18 cellular contexts compared by ENCODE assay signal in the genomic region with DNA sequence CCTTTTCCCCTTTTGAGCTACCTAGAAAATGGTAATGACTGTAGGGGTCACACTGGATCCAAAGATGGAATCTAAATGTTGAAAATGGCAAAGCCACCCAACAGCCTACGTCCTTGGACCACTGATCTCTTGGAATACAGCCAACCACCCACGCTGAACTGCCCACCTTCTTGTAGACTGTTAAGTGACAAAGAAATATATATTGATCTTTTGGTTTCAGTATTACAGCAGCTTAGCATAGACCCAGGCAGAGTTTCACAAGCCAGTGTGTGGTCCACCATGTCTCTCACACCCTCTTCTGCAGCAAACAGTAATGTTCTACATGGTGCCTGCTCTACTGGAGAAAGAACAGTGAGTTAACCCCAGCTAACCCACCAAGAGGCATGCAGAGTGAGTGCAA. TPM values are rescaled to one million over a fixed set of nuclear protein-coding genes. Genes with fewer than 3 reads are reported as not detected.
DNase-seq lines count a peak whose midpoint lies in the region; ATAC-seq, FAIRE-seq and TF ChIP-seq lines count a peak whose summit lies in the region.
"Had no signal": no experiment of that assay in that cellular context is flagged by ENCODE, and none has a peak within 500 bp of the region (broad histone marks: within the 10 kb centered on the region; RNA-seq: fewer than 3 reads in every experiment).

No MANE protein-coding gene starts in this region.

- TF ChIP-seq CTCF in kidney (IDR thresholded peaks at IDR 0.05; ENCODE audit: borderline replicate concordance, extremely low read depth, insufficient read depth), result no peak

- H3K4me1 Mint-ChIP-seq in stimulated activated effector memory CD8-positive, alpha-beta T cell treated with anti-CD3 and anti-CD28 coated beads, Interleukin-12 subunit alpha, Interleukin-12 subunit beta, amount 100 ng/mL, for 72 hours, result no peaks in the 10 kb centered on the region
- H3K4me1 Mint-ChIP-seq: activated CD4-positive, alpha-beta memory T cell treated with anti-CD3 and anti-CD28 coated beads, Interleukin-2, amount 10 ng/mL, durations not matched to agents 7 days and 5 days; activated T-helper 17 cell treated with anti-CD3 and anti-CD28 coated beads, Interleukin-2, amount 50 U/mL, for 72 hours; naive thymus-derived CD8-positive, alpha-beta T cell had no signal

- no peaks in the 10 kb centered on the region for H3K36me3 Mint-ChIP-seq in stimulated activated effector memory CD8-positive, alpha-beta T cell treated with anti-CD3 and anti-CD28 coated beads, Interleukin-12 subunit alpha, Interleukin-12 subunit beta, amount 100 ng/mL, for 72 hours

- no peak for FAIRE-seq in kidney (lab: Jason Lieb, UNC)
- FAIRE-seq: endometrium, RCC 7860 had no signal

- H3K4me3 ChIP-seq in kidney (ENCODE audit: low read length in 2 of 2), result no peak overlapping the region
- H3K4me3 ChIP-seq: lower lobe of right lung had no signal

- H3K9me3 Mint-ChIP-seq in stimulated activated effector memory CD8-positive, alpha-beta T cell treated with anti-CD3 and anti-CD28 coated beads, Interleukin-12 subunit alpha, Interleukin-12 subunit beta, amount 100 ng/mL, for 72 hours, result no peaks in the 10 kb centered on the region
- H3K9me3 Mint-ChIP-seq: activated CD4-positive, alpha-beta memory T cell treated with anti-CD3 and anti-CD28 coated beads, Interleukin-2, amount 10 ng/mL, durations not matched to agents 7 days and 5 days; activated T-helper 17 cell treated with anti-CD3 and anti-CD28 coated beads, Interleukin-2, amount 50 U/mL, for 72 hours had no signal

- ATAC-seq in GM19025 (IDR thresholded peaks at IDR 0.05; ENCODE audit: low read depth, unreplicated experiment), result peak; percentile 89
- peak; percentile 75 for ATAC-seq in GM21717 (IDR thresholded peaks at IDR 0.05; ENCODE audit: unreplicated experiment)
- peak; percentile 69 for ATAC-seq in HG03135 (IDR thresholded peaks at IDR 0.05; ENCODE audit: unreplicated experiment)
- ATAC-seq in stimulated activated effector memory CD8-positive, alpha-beta T cell treated with anti-CD3 and anti-CD28 coated beads, Interleukin-12 subunit alpha, Interleukin-12 subunit beta, amount 100 ng/mL, for 72 hours, result peak; percentile 16
- no peak for ATAC-seq in GM18517 (IDR thresholded peaks at IDR 0.05; ENCODE audit: unreplicated experiment)
- ATAC-seq: activated T-helper 17 cell treated with anti-CD3 and anti-CD28 coated beads, Interleukin-2, amount 50 U/mL, for 72 hours; foreskin keratinocyte; lower lobe of right lung; naive thymus-derived CD8-positive, alpha-beta T cell had no signal

- no peaks in the 10 kb centered on the region for H3K36me3 ChIP-seq in kidney (ENCODE audit: control insufficient read depth in 1 of 2, insufficient read depth in 2 of 2, low read length in 2 of 2)
- H3K36me3 ChIP-seq: lower lobe of right lung had no signal

- DNase-seq in stimulated activated effector memory CD8-positive, alpha-beta T cell treated with anti-CD3 and anti-CD28 coated beads, Interleukin-12 subunit alpha, Interleukin-12 subunit beta, amount 100 ng/mL, for 72 hours (ENCODE audit: low spot score in 2 of 2), result no peak
- DNase-seq in mesenteric fat pad (ENCODE audit: low spot score), result no peak
- DNase-seq in kidney, result no peak
- DNase-seq: activated CD4-positive, alpha-beta memory T cell treated with anti-CD3 and anti-CD28 coated beads, Interleukin-2, amount 10 ng/mL, durations not matched to agents 7 days and 5 days; anterior cingulate cortex; foreskin keratinocyte; lower lobe of right lung; naive thymus-derived CD8-positive, alpha-beta T cell; NCI-H2029; NCI-H748 treated with DMSO at 0.1 percent for 48 hours; substantia nigra had no signal

- no peaks in the 10 kb centered on the region for H3K9me3 ChIP-seq in kidney (ENCODE audit: control insufficient read depth in 1 of 2, low read length in 2 of 2)
- H3K9me3 ChIP-seq: lower lobe of right lung had no signal

- H3K4me1 ChIP-seq in kidney (ENCODE audit: control insufficient read depth in 1 of 2, insufficient read depth in 1 of 2, low read depth in 1 of 2, low read length in 2 of 2), result peaks cover 0 to 2% of the 10 kb centered on the region in 2 donors
- H3K4me1 ChIP-seq: foreskin keratinocyte, lower lobe of right lung had no signal

- H3K4me3 Mint-ChIP-seq in stimulated activated effector memory CD8-positive, alpha-beta T cell treated with anti-CD3 and anti-CD28 coated beads, Interleukin-12 subunit alpha, Interleukin-12 subunit beta, amount 100 ng/mL, for 72 hours, result no peak overlapping the region
- H3K4me3 Mint-ChIP-seq: activated CD4-positive, alpha-beta memory T cell treated with anti-CD3 and anti-CD28 coated beads, Interleukin-2, amount 10 ng/mL, durations not matched to agents 7 days and 5 days; activated T-helper 17 cell treated with anti-CD3 and anti-CD28 coated beads, Interleukin-2, amount 50 U/mL, for 72 hours; naive thymus-derived CD8-positive, alpha-beta T cell had no signal

- intact Hi-C loops in kidney (cut with DNase I), result no loop called here

- no peak overlapping the region for H3K27ac Mint-ChIP-seq in stimulated activated effector memory CD8-positive, alpha-beta T cell treated with anti-CD3 and anti-CD28 coated beads, Interleukin-12 subunit alpha, Interleukin-12 subunit beta, amount 100 ng/mL, for 72 hours
- H3K27ac Mint-ChIP-seq: activated CD4-positive, alpha-beta memory T cell treated with anti-CD3 and anti-CD28 coated beads, Interleukin-2, amount 10 ng/mL, durations not matched to agents 7 days and 5 days; activated T-helper 17 cell treated with anti-CD3 and anti-CD28 coated beads, Interleukin-2, amount 50 U/mL, for 72 hours; naive thymus-derived CD8-positive, alpha-beta T cell had no signal

- H3K27ac ChIP-seq in kidney (ENCODE audit: low read depth in 2 of 2, low read length in 2 of 2), result no peak overlapping the region
- H3K27ac ChIP-seq: foreskin keratinocyte, lower lobe of right lung had no signal

- no peak overlapping the region for H3K9ac ChIP-seq in kidney (ENCODE audit: low read length in 2 of 2)

RNA-seq across cellular contexts. Expression of a gene that starts 20.2 kb away (rescaled TPM):
- total RNA-seq in mesenteric fat pad (1.7 TPM), kidney (2.2 TPM)
- 1.3 TPM for polyA plus RNA-seq in kidney (ENCODE audit: insufficient read depth, low read depth, low replicate concordance)
